In the genomic region with DNA sequence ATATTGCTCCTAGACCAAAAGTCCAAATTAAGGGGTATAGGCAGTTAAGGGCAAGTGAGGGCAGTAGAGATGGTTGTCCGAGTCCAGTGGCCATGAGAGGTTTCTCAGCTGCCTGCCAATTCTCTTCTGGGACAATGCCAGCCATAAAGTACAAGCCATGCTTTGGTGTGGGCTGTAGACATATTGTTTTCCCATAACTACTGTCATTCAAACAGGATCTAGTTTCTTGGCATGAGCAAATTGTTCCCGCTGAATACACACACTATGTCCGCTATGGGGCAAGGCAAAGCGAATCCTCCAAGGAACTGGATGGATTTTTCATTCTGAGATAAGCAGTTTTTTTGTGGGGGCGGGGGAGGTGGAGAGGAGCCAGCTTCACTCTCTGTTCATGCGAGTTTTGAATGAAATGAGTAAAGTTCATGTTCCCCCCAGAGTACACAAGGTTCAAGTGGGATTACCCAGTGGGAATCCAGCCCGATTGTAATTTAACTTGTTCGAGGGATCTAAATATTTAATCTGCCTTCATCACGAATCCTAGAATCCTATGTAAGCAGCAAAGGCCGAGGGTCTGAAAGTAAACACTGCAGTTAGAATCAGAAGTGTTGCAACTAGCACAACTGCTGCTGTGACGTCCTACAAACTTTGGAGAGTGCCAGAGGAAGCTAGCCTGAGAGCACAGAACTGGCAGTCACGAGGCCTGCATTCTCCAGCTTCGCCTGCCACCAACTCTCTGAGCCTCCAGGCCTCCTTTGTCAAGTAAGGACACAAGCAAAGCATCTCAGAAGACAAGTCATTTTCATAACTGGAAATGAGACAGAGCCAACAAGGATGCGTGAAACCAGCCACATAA, we compare ENCODE assay signal across 8 cellular contexts.
DNase-seq lines count a peak whose midpoint lies in the region; ATAC-seq and TF ChIP-seq lines count a peak whose summit lies in the region.

No MANE protein-coding gene starts in this region.

- in situ Hi-C loops in gastrocnemius medialis (cut with MboI; ENCODE audit: low sequenced_read_pairs in 4 of 4), result loop anchor here in 1 of 4 donors (10.0 kb wide), 1 partner anchor 81 kb away; no protein-coding TSS in a partner anchor

- DNase-seq in HuH-7 (ENCODE audit: low spot score) (peak; percentile 30), amniotic epithelial cell (ENCODE audit: low read depth) (peak; percentile 94), hippocampal formation (lab: John Stamatoyannopoulos, UW) (peak; percentile 47 to 84), gastrocnemius medialis (peak; percentile 95), cerebellar nuclear complex (lab: John Stamatoyannopoulos, UW) (no peak)

- peak overlapping the region; percentile 90 to 97 (median 96) for H3K27ac ChIP-seq in gastrocnemius medialis

- peak overlapping the region; percentile 39 to 45 (median 42) for H3K4me3 ChIP-seq in gastrocnemius medialis

- H3K4me1 ChIP-seq in gastrocnemius medialis, result peaks cover 30 to 63% of the 10 kb centered on the region in 2 donors

- no peaks in the 10 kb centered on the region for H3K27me3 ChIP-seq in gastrocnemius medialis

- intact Hi-C loops in gastrocnemius medialis (cut with DNase I; ENCODE audit: low total_unique reads), result loop anchor here (1.0 to 5.0 kb wide), 5 partner anchors 30 to 887 kb away; a partner anchor contains a TSS

- H3K36me3 ChIP-seq in gastrocnemius medialis, result no peaks in the 10 kb centered on the region

- ATAC-seq in gastrocnemius medialis (peak; percentile 93 to 96), HG02884 (IDR thresholded peaks at IDR 0.05; ENCODE audit: unreplicated experiment) (no peak), HG03039 (IDR thresholded peaks at IDR 0.05; ENCODE audit: unreplicated experiment) (no peak)
- ATAC-seq in activated CD4-positive, CD25-positive, alpha-beta regulatory T cell treated with anti-CD3 and anti-CD28 coated beads, Interleukin-2, amount 50 U/mL, for 24 hours, result no peak

- peak in 1 of 2 donors; percentile 27 for TF ChIP-seq POLR2A in gastrocnemius medialis (IDR thresholded peaks at IDR 0.05)

- no peaks in the 10 kb centered on the region for H3K9me3 ChIP-seq in gastrocnemius medialis

- peak in 4 of 5 experiments; percentile 12 to 22 (median 16) for TF ChIP-seq CTCF in gastrocnemius medialis (IDR thresholded peaks at IDR 0.05 in 4 of 5, conservative IDR thresholded peaks at IDR 0.05 in 1 of 5)

Comparison
In these comparisons a context has a peak if more than half of its experiments do, and no peak if none do; other contexts are left out.
1. DNase-seq: peak in HuH-7 (single experiment), amniotic epithelial cell (single experiment), hippocampal formation (2 of 2) and gastrocnemius medialis (2 of 2); none in cerebellar nuclear complex (0 of 2).
2. ATAC-seq: peak in gastrocnemius medialis (2 of 2); none in activated CD4-positive, CD25-positive, alpha-beta regulatory T cell treated with anti-CD3 and anti-CD28 coated beads, Interleukin-2, amount 50 U/mL, for 24 hours (0 of 2), HG02884 (single experiment) and HG03039 (single experiment).